ENCODE assay signal across 15 cellular contexts in genomic region chr5:138793481-138794010, GRCh38. TPM values are rescaled to one million over a fixed set of nuclear protein-coding genes. Genes with fewer than 3 reads are reported as not detected.
DNase-seq lines count a peak whose midpoint lies in the region; TF ChIP-seq lines count a peak whose summit lies in the region.
"Had no signal": no experiment of that assay in that cellular context is flagged by ENCODE, and none has a peak within 500 bp of the region (broad histone marks: within the 10 kb centered on the region; RNA-seq: fewer than 3 reads in every experiment).

No MANE protein-coding gene starts in this region.

- H3K4me2 ChIP-seq in GM23248 (ENCODE audit: unreplicated experiment): no peak overlapping the region
- H3K4me2 ChIP-seq: PC-9 had no signal

- no peak for TF ChIP-seq CTCF in cardiac fibroblast (IDR thresholded peaks at IDR 0.05; ENCODE audit: low read depth, low read length)

- no peak overlapping the region for H3K9ac ChIP-seq in GM23248

- H3K4me3 ChIP-seq in GM23248 (no peak overlapping the region), cardiac fibroblast (replicated peaks in 1 of 2; ENCODE audit: low read depth in 2 of 2, low read length in 2 of 2) (no peak overlapping the region)
- H3K4me3 ChIP-seq: PC-9 had no signal

- H3K9me3 ChIP-seq in GM23248 (ENCODE audit: low read depth): no peaks in the 10 kb centered on the region

- no peaks in the 10 kb centered on the region for H3K36me3 ChIP-seq in GM23248 (ENCODE audit: low read depth)

- H2AFZ ChIP-seq in GM23248: no peak overlapping the region
- H2AFZ ChIP-seq: PC-9 had no signal

- DNase-seq in GM23248 (peak; percentile 39), cardiac fibroblast (ENCODE audit: low read depth in 2 of 2) (peak; percentile 27 to 41), iris pigment epithelial cell (ENCODE audit: low read depth) (peak; percentile 40), superior temporal gyrus (ENCODE audit: extremely low spot score) (no peak), DMS79 (lab: John Stamatoyannopoulos, UW) (no peak), HEK293T (ENCODE audit: extremely low spot score) (no peak), HK-2 (ENCODE audit: unreplicated experiment) (no peak)
- DNase-seq: Calu3; CD4-positive, CD25-positive, alpha-beta regulatory T cell; MM.1S; NCI-H1105 treated with DMSO at 0.1 percent for 48 hours; NCI-H1930; NCI-H2171 treated with DMSO at 0.1 percent for 48 hours; NCI-H774; PC-9 had no signal

- peaks cover 100% of the 10 kb centered on the region for H3K79me2 ChIP-seq in GM23248 (ENCODE audit: insufficient read depth)

- peaks cover 18% of the 10 kb centered on the region for H4K20me1 ChIP-seq in GM23248 (ENCODE audit: insufficient read depth)

- CTCF ChIA-PET in HEK293T (lab: Yijun Ruan, JAX): no interaction called here

- no peaks in the 10 kb centered on the region for H3K9me2 ChIP-seq in GM23248 (ENCODE audit: insufficient read depth)

- POLR2A ChIA-PET in HEK293T (lab: Yijun Ruan, JAX): no interaction called here

- H3K4me1 ChIP-seq in GM23248 (ENCODE audit: insufficient read depth): peaks cover 55% of the 10 kb centered on the region

- H3F3A ChIP-seq in GM23248 (ENCODE audit: insufficient read depth): peaks cover 23% of the 10 kb centered on the region

- peak overlapping the region; percentile 1 for H3K27ac ChIP-seq in GM23248
- H3K27ac ChIP-seq: PC-9 had no signal

- in situ Hi-C loops in GM23248 (cut with MboI): no loop called here

- no peaks in the 10 kb centered on the region for H3K27me3 ChIP-seq in GM23248 (replicated peaks; ENCODE audit: insufficient read depth)

TF ChIP-seq in HEK293T, 16 proteins besides CTCF, POLR2A, EP300 and RAD21:
- TF ChIP-seq FOXA1 (IDR thresholded peaks at IDR 0.05) (no peak), LEF1 (IDR thresholded peaks at IDR 0.05; ENCODE audit: borderline replicate concordance) (no peak)
TF ChIP-seq in HEK293T: peak in this region for 0.

RNA-seq across cellular contexts. Expression of gene CTNNA1, which starts 40.3 kb away (rescaled TPM):
- total RNA-seq in GM23248 (2014; rRNA removed; shearing (Covaris generic)): 393 TPM in 2 replicates
- 194 and 195 TPM in 2 replicates for polyA plus RNA-seq in GM23248 (2016; fragmentation: Nextera tagmentation; extraction: Ambion mirVana)

Comparison
In these comparisons a context has a peak if more than half of its experiments do, and no peak if none do; other contexts are left out.
1. DNase-seq: peak in GM23248 (single experiment), cardiac fibroblast (2 of 2) and iris pigment epithelial cell (single experiment); none in superior temporal gyrus (single experiment), DMS79 (single experiment), HEK293T (single experiment) and HK-2 (single experiment).